Comparison of ENCODE assay signal across 16 cellular contexts in genomic region chr12:100988278-100988625, GRCh38.
A peak's percentile ranks its signal among the peaks of the same experiment; 100 is the strongest.
DNase-seq lines count a peak whose midpoint lies in the region; ATAC-seq and TF ChIP-seq lines count a peak whose summit lies in the region.
"Had no signal": no experiment of that assay in that cellular context is flagged by ENCODE, and none has a peak within 500 bp of the region (broad histone marks: within the 10 kb centered on the region; RNA-seq: fewer than 3 reads in every experiment).

No MANE protein-coding gene starts in this region.

- peaks cover 4% of the 10 kb centered on the region for H3K27me3 Mint-ChIP-seq in type B pancreatic cell
- H3K27me3 Mint-ChIP-seq: activated CD8-positive, alpha-beta memory T cell treated with anti-CD3 and anti-CD28 coated beads, Interleukin-2, amount 10 ng/mL, durations not matched to agents 7 days and 5 days had no signal

- no peak for ATAC-seq in HG03457 (IDR thresholded peaks at IDR 0.05; ENCODE audit: unreplicated experiment)
- no peak for ATAC-seq in left lobe of liver
- ATAC-seq: activated CD8-positive, alpha-beta memory T cell treated with anti-CD3 and anti-CD28 coated beads, Interleukin-2, amount 10 ng/mL, durations not matched to agents 7 days and 5 days had no signal

- H3K4me3 Mint-ChIP-seq in type B pancreatic cell = peak overlapping the region; percentile 23
- H3K4me3 Mint-ChIP-seq: activated CD8-positive, alpha-beta memory T cell treated with anti-CD3 and anti-CD28 coated beads, Interleukin-2, amount 10 ng/mL, durations not matched to agents 7 days and 5 days had no signal

- no peak for TF ChIP-seq CTCF in type B pancreatic cell (conservative IDR thresholded peaks at IDR 0.05)

- H3K27ac ChIP-seq in HUES48 (ENCODE audit: low read depth, low read length) = peak overlapping the region; percentile 92
- H3K27ac ChIP-seq: pancreas, SJCRH30 had no signal

- H3K9ac ChIP-seq in HUES48 (ENCODE audit: low read depth, low read length) (no peak overlapping the region), adipocyte (ENCODE audit: low read length) (no peak overlapping the region)

- H3K9me3 ChIP-seq in HUES48 (ENCODE audit: control insufficient read depth, insufficient read depth, low read length) (no peaks in the 10 kb centered on the region), adipocyte (ENCODE audit: control insufficient read depth, low read length) (no peaks in the 10 kb centered on the region)
- H3K9me3 ChIP-seq: BE2C, pancreas, SJCRH30 had no signal

- H3K36me3 Mint-ChIP-seq in type B pancreatic cell = peaks cover 3% of the 10 kb centered on the region
- H3K36me3 Mint-ChIP-seq: activated CD8-positive, alpha-beta memory T cell treated with anti-CD3 and anti-CD28 coated beads, Interleukin-2, amount 10 ng/mL, durations not matched to agents 7 days and 5 days had no signal

- peak overlapping the region; percentile 79 for H3K27ac Mint-ChIP-seq in type B pancreatic cell
- H3K27ac Mint-ChIP-seq: activated CD8-positive, alpha-beta memory T cell treated with anti-CD3 and anti-CD28 coated beads, Interleukin-2, amount 10 ng/mL, durations not matched to agents 7 days and 5 days had no signal

- no peak for DNase-seq in adipocyte (ENCODE audit: low read depth)
- peak; percentile 77 for DNase-seq in islet precursor cell
- no peak for DNase-seq in type B pancreatic cell (ENCODE audit: extremely low spot score, unreplicated experiment)
- DNase-seq in activated CD8-positive, alpha-beta memory T cell treated with anti-CD3 and anti-CD28 coated beads for 24 hours = no peak
- DNase-seq in left lobe of liver (ENCODE audit: low spot score) = no peak
- DNase-seq: activated CD4-positive, CD25-positive, alpha-beta regulatory T cell treated with anti-CD3 and anti-CD28 coated beads, Interleukin-2, amount 50 U/mL, for 72 hours; activated CD8-positive, alpha-beta memory T cell treated with anti-CD3 and anti-CD28 coated beads, Interleukin-2, amount 10 ng/mL, durations not matched to agents 7 days and 5 days; activated effector memory CD4-positive, alpha-beta T cell treated with Interleukin-2 at 50 U/mL for 16 hours; effector CD8-positive, alpha-beta T cell; NCI-H2029; stimulated activated CD4-positive, alpha-beta T cell treated with anti-CD3 and anti-CD28 coated beads, Interleukin-4, amount 100 ng/mL, for 1 hour had no signal

- H3K27me3 ChIP-seq in HUES48 (ENCODE audit: control insufficient read depth, insufficient read depth, low read length) = no peaks in the 10 kb centered on the region
- H3K27me3 ChIP-seq in adipocyte (replicated peaks; ENCODE audit: control insufficient read depth, insufficient read depth, low read length) = no peaks in the 10 kb centered on the region
- H3K27me3 ChIP-seq: BE2C, pancreas, SJCRH30 had no signal

- H3K4me1 ChIP-seq in HUES48 (ENCODE audit: control insufficient read depth, insufficient read depth, low read length) = peaks cover 24% of the 10 kb centered on the region
- peaks cover 23% of the 10 kb centered on the region for H3K4me1 ChIP-seq in adipocyte (ENCODE audit: control insufficient read depth, insufficient read depth, low read length)
- H3K4me1 ChIP-seq: BE2C, pancreas had no signal

- peaks cover 23% of the 10 kb centered on the region for H3K4me1 Mint-ChIP-seq in type B pancreatic cell (ENCODE audit: unreplicated experiment)

- no peaks in the 10 kb centered on the region for H3K36me3 ChIP-seq in HUES48 (ENCODE audit: control insufficient read depth, insufficient read depth, low read length)
- H3K36me3 ChIP-seq in adipocyte (ENCODE audit: control insufficient read depth, insufficient read depth, low read length, severe bottlenecking) = no peaks in the 10 kb centered on the region
- H3K36me3 ChIP-seq: BE2C, pancreas, SJCRH30 had no signal

- peaks cover 4% of the 10 kb centered on the region for H3K9me3 Mint-ChIP-seq in type B pancreatic cell

- H3K4me3 ChIP-seq in HUES48 (ENCODE audit: low read depth, low read length) = peak overlapping the region; percentile 19; the same call in 1 of the 2 replicates
- H3K4me3 ChIP-seq in adipocyte (ENCODE audit: low read length) = peak overlapping the region; percentile 5
- H3K4me3 ChIP-seq: pancreas, SJCRH30 had no signal
